In genomic region chr20:53961527-53961926, GRCh38 we compare ENCODE assay signal across 21 cellular contexts.
"Had no signal": no experiment of that assay in that cellular context is flagged by ENCODE, and none has a peak within 500 bp of the region (broad histone marks: within the 10 kb centered on the region; RNA-seq: fewer than 3 reads in every experiment).

No MANE protein-coding gene starts in this region.

- ATAC-seq: esophagus mucosa; gastroesophageal sphincter; natural killer cell treated with Interleukin-12 subunit alpha and Interleukin-12 subunit beta and Interleukin-15 and Interleukin-18, amount 100 ng/mL, for 72 hours; pancreas; stimulated activated memory B cell treated with anti-CD40 and anti-IgM and Interleukin-4, amounts not matched to agents 10 μg/mL and 1 μg/mL and 100 μg/mL, for 72 hours had no signal

- DNase-seq: activated CD4-positive, alpha-beta T cell treated with anti-CD3 and anti-CD28 coated beads, Interleukin-2, amount 50 U/mL, for 48 hours; activated naive CD4-positive, alpha-beta T cell treated with Interleukin-2 at 50 U/mL for 16 hours; activated naive CD8-positive, alpha-beta T cell treated with anti-CD3 and anti-CD28 coated beads for 36 hours; activated T-cell treated with anti-CD3 and anti-CD28 coated beads, Interleukin-2, amount 50 U/mL, for 48 hours; effector CD4-positive, alpha-beta T cell; head of caudate nucleus; hypothalamus; midbrain; pancreas; sigmoid colon; stimulated activated CD4-positive, alpha-beta T cell treated with anti-CD3 and anti-CD28 coated beads, Interleukin-15, amount 100 ng/mL, for 24 hours; stomach; WERI-Rb-1 had no signal

- H3K9me3 Mint-ChIP-seq: activated naive CD8-positive, alpha-beta T cell treated with anti-CD3 and anti-CD28 coated beads for 36 hours; natural killer cell treated with Interleukin-12 subunit alpha and Interleukin-12 subunit beta and Interleukin-15 and Interleukin-18, amount 100 ng/mL, for 72 hours; stimulated activated memory B cell treated with anti-CD40 and anti-IgM and Interleukin-4, amounts not matched to agents 10 μg/mL and 1 μg/mL and 100 μg/mL, for 72 hours had no signal

- H3K4me1 ChIP-seq: pancreas, sigmoid colon, stomach had no signal

- H3K27me3 Mint-ChIP-seq: stimulated activated memory B cell treated with anti-CD40 and anti-IgM and Interleukin-4, amounts not matched to agents 10 μg/mL and 1 μg/mL and 100 μg/mL, for 72 hours had no signal

- H3K36me3 ChIP-seq: cardiac muscle cell, gastroesophageal sphincter, pancreas, sigmoid colon, suprapubic skin, tibial nerve, WERI-Rb-1 had no signal

- H3K27ac ChIP-seq: cardiac muscle cell, gastroesophageal sphincter, pancreas, sigmoid colon, stomach, suprapubic skin, WERI-Rb-1 had no signal

- H3K4me3 ChIP-seq: cardiac muscle cell, gastroesophageal sphincter, pancreas, sigmoid colon, smooth muscle cell, stomach, suprapubic skin, tibial nerve had no signal

- H3K27ac Mint-ChIP-seq: activated naive CD8-positive, alpha-beta T cell treated with anti-CD3 and anti-CD28 coated beads for 36 hours; natural killer cell treated with Interleukin-12 subunit alpha and Interleukin-12 subunit beta and Interleukin-15 and Interleukin-18, amount 100 ng/mL, for 72 hours; stimulated activated memory B cell treated with anti-CD40 and anti-IgM and Interleukin-4, amounts not matched to agents 10 μg/mL and 1 μg/mL and 100 μg/mL, for 72 hours had no signal

- H3K27me3 ChIP-seq: cardiac muscle cell, sigmoid colon, stomach, suprapubic skin, tibial nerve had no signal

- H3K4me2 ChIP-seq: smooth muscle cell had no signal

- H3K9me3 ChIP-seq: gastroesophageal sphincter, pancreas, sigmoid colon, stomach, suprapubic skin, tibial nerve had no signal

- H3K36me3 Mint-ChIP-seq: activated naive CD8-positive, alpha-beta T cell treated with anti-CD3 and anti-CD28 coated beads for 36 hours; natural killer cell treated with Interleukin-12 subunit alpha and Interleukin-12 subunit beta and Interleukin-15 and Interleukin-18, amount 100 ng/mL, for 72 hours; stimulated activated memory B cell treated with anti-CD40 and anti-IgM and Interleukin-4, amounts not matched to agents 10 μg/mL and 1 μg/mL and 100 μg/mL, for 72 hours had no signal

- H3K4me3 Mint-ChIP-seq: activated naive CD8-positive, alpha-beta T cell treated with anti-CD3 and anti-CD28 coated beads for 36 hours; natural killer cell treated with Interleukin-12 subunit alpha and Interleukin-12 subunit beta and Interleukin-15 and Interleukin-18, amount 100 ng/mL, for 72 hours; stimulated activated memory B cell treated with anti-CD40 and anti-IgM and Interleukin-4, amounts not matched to agents 10 μg/mL and 1 μg/mL and 100 μg/mL, for 72 hours had no signal
